ENCODE assay signal across 25 cellular contexts in the genomic region with DNA sequence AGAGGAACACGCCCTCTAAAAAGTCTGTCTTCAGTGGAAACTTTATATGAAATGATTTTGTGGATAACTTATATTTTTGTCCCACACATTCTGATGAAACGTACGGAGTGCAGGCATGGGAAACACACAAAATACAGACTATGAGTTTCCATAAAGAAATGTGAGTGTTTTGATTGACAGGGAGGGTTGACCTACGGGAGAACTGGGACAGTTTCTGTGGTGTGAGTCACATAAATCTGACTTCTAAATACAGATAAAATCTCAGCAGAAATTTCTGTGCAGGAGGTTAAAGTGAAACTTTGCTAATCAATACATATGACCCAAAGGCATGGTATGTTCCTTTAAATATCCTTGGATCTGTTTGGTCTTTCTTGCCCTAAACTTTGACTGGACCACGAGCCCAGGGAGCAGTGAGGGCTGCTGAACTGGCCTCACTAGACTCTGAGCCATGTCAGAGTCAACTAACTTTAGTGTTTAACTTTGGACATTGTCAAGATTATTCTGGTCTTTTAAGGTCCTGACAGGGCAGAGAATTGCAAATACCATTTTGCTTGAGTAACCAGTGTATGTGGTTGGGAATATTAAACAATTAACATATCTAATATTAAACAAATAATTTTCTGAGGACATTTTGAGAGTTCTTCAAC.
"Had no signal": no experiment of that assay in that cellular context is flagged by ENCODE, and none has a peak within 500 bp of the region (broad histone marks: within the 10 kb centered on the region; RNA-seq: fewer than 3 reads in every experiment).

No MANE protein-coding gene starts in this region.

- H3K36me3 Mint-ChIP-seq: activated naive CD8-positive, alpha-beta T cell; WTC11 had no signal

- H3K27ac Mint-ChIP-seq: activated naive CD4-positive, alpha-beta T cell treated with anti-CD3 and anti-CD28 coated beads for 36 hours; activated naive CD8-positive, alpha-beta T cell; activated T-helper 17 cell treated with anti-CD3 and anti-CD28 coated beads, Interleukin-2, amount 50 U/mL, for 72 hours; T-helper 17 cell; WTC11 had no signal

- H3K4me1 Mint-ChIP-seq: activated T-helper 17 cell treated with anti-CD3 and anti-CD28 coated beads, Interleukin-2, amount 50 U/mL, for 72 hours; T-helper 17 cell had no signal

- H3K27me3 Mint-ChIP-seq: activated naive CD8-positive, alpha-beta T cell; activated T-helper 17 cell treated with anti-CD3 and anti-CD28 coated beads, Interleukin-2, amount 50 U/mL, for 72 hours; T-helper 17 cell had no signal

- H3K4me3 Mint-ChIP-seq: activated naive CD4-positive, alpha-beta T cell treated with anti-CD3 and anti-CD28 coated beads for 36 hours; activated naive CD8-positive, alpha-beta T cell; activated T-cell treated with anti-CD3 and anti-CD28 coated beads, Interleukin-2, amount 50 U/mL, for 4 hours; activated T-helper 17 cell treated with anti-CD3 and anti-CD28 coated beads, Interleukin-2, amount 50 U/mL, for 72 hours; T-helper 17 cell; WTC11 had no signal

- H3K9me3 Mint-ChIP-seq: activated naive CD4-positive, alpha-beta T cell treated with anti-CD3 and anti-CD28 coated beads for 36 hours had no signal

- ATAC-seq: activated T-cell treated with anti-CD3 and anti-CD28 coated beads, Interleukin-2, amount 50 U/mL, for 4 hours; activated T-helper 17 cell treated with anti-CD3 and anti-CD28 coated beads, Interleukin-2, amount 50 U/mL, for 72 hours; T-helper 17 cell; WTC11 had no signal

- DNase-seq: activated CD4-positive, alpha-beta T cell treated with anti-CD3 and anti-CD28 coated beads for 48 hours; activated CD4-positive, alpha-beta T cell treated with anti-CD3 and anti-CD28 coated beads, Interleukin-2, amount 50 U/mL, for 4 hours; activated CD4-positive, CD25-positive, alpha-beta regulatory T cell treated with anti-CD3 and anti-CD28 coated beads, Interleukin-2, amount 50 U/mL, for 72 hours; activated gamma-delta T cell; activated naive CD4-positive, alpha-beta T cell treated with anti-CD3 and anti-CD28 coated beads for 36 hours; activated T-cell treated with anti-CD3 and anti-CD28 coated beads, Interleukin-2, amount 50 U/mL, for 4 hours; amygdala; cerebellar nuclear complex; KG1; NCI-H1092; NCI-H1417; NCI-H1694; NCI-H2029 treated with DMSO at 0.1 percent for 48 hours; NCI-H345; NCI-H510A; NCI-H526 treated with DMSO at 0.1 percent for 48 hours; NCI-H82; NK-92 treated with Interleukin-12 subunit alpha and Interleukin-12 subunit beta, amount 100 ng/mL, for 24 hours; OCI-M1; SHP77 treated with DMSO at 0.1 percent for 48 hours; T-helper 17 cell; T-helper 9 cell had no signal
